ENCODE assay signal across 15 cellular contexts in the genomic region with DNA sequence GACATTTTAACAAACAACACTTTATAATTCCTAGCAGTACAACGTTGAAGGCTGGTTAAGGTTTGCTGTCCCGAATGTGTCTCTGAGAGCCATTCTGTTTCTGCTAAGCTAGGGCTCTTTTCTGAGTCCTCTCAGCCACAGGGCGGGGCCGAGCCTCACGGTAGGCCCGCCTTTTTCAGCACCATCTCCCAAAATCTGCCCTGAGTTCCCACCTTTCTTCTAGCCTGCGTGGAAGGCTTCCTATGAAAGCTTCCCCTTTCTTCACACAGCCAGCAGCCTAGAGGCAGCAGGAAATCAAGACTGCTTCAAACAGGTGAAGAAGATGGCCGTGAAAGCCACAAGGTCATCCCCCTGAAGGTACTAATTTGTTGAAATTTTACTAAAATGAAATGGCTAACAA.
DNase-seq lines count a peak whose midpoint lies in the region; ATAC-seq, FAIRE-seq and TF ChIP-seq lines count a peak whose summit lies in the region.
"Had no signal": no experiment of that assay in that cellular context is flagged by ENCODE, and none has a peak within 500 bp of the region (broad histone marks: within the 10 kb centered on the region; RNA-seq: fewer than 3 reads in every experiment).

No MANE protein-coding gene starts in this region.

- H3K9me2 ChIP-seq in HCT116 (ENCODE audit: insufficient read depth), result no peaks in the 10 kb centered on the region

- H3K4me3 ChIP-seq in HCT116 (replicated peaks in 1 of 2; ENCODE audit: low read depth in 1 of 2, low read length in 2 of 2), result peak overlapping the region; percentile 29 to 46
- H3K4me3 ChIP-seq in RWPE2 (ENCODE audit: severe bottlenecking), result no peak overlapping the region
- H3K4me3 ChIP-seq in smooth muscle cell, result peak overlapping the region; percentile 38
- H3K4me3 ChIP-seq: sigmoid colon had no signal

- H3K27me3 ChIP-seq in HCT116 (ENCODE audit: insufficient read depth, low read length), result no peaks in the 10 kb centered on the region
- no peaks in the 10 kb centered on the region for H3K27me3 ChIP-seq in RWPE2 (ENCODE audit: insufficient read depth, poor library complexity, severe bottlenecking)
- H3K27me3 ChIP-seq in foreskin keratinocyte, result no peaks in the 10 kb centered on the region
- H3K27me3 ChIP-seq in smooth muscle cell (ENCODE audit: low read depth), result no peaks in the 10 kb centered on the region
- H3K27me3 ChIP-seq: sigmoid colon had no signal

- H3K79me2 ChIP-seq in HCT116 (ENCODE audit: insufficient read depth, low read length), result no peaks in the 10 kb centered on the region
- no peaks in the 10 kb centered on the region for H3K79me2 ChIP-seq in smooth muscle cell (ENCODE audit: low read depth)

- TF ChIP-seq RAD21 in HCT116 (IDR thresholded peaks at IDR 0.05; ENCODE audit: low read depth), result no peak

- peak overlapping the region; percentile 25; the same call in 1 of the 2 replicates for H3K9ac ChIP-seq in HCT116 (ENCODE audit: low read length)
- peak overlapping the region; percentile 57 for H3K9ac ChIP-seq in smooth muscle cell (ENCODE audit: low read depth)

- H3K27ac ChIP-seq in HCT116 (ENCODE audit: low read depth, low read length), result peak overlapping the region; percentile 31
- H3K27ac ChIP-seq in RWPE2 (ENCODE audit: poor library complexity, severe bottlenecking), result peak overlapping the region; percentile 56
- H3K27ac ChIP-seq in foreskin keratinocyte, result peak overlapping the region; percentile 44
- H3K27ac ChIP-seq in smooth muscle cell (ENCODE audit: low read depth), result peak overlapping the region; percentile 93
- H3K27ac ChIP-seq: sigmoid colon had no signal

- peaks cover 4 to 23% of the 10 kb centered on the region in 2 experiments; a peak in 3 of 4 replicates for H3K4me1 ChIP-seq in HCT116 (ENCODE audit: control insufficient read depth in 1 of 2, insufficient read depth in 2 of 2, low read length in 2 of 2)
- no peaks in the 10 kb centered on the region for H3K4me1 ChIP-seq in RWPE2 (ENCODE audit: insufficient read depth, poor library complexity, severe bottlenecking)
- H3K4me1 ChIP-seq in foreskin keratinocyte, result peaks cover 15% of the 10 kb centered on the region
- H3K4me1 ChIP-seq in smooth muscle cell (ENCODE audit: low read depth), result peaks cover 24% of the 10 kb centered on the region
- H3K4me1 ChIP-seq: sigmoid colon had no signal

- CTCF ChIA-PET in HCT116 (lab: Charles Lee), result no interaction called here

- POLR2A ChIA-PET in HCT116 (lab: Charles Lee), result no interaction called here

- no peak for FAIRE-seq in GM19239 (lab: Jason Lieb, UNC)

- peak overlapping the region; percentile 62 for H2AFZ ChIP-seq in HCT116 (ENCODE audit: low read depth, low read length, poor library complexity, severe bottlenecking)
- H2AFZ ChIP-seq in smooth muscle cell (ENCODE audit: low read depth), result peak overlapping the region; percentile 75

- DNase-seq in HCT116 (ENCODE audit: low read depth, low spot score) (no peak), RWPE2 (ENCODE audit: low spot score) (no peak), foreskin keratinocyte (peak in 1 of 2 donors; percentile 12), smooth muscle cell (lab: John Stamatoyannopoulos, UW; ENCODE audit: unreplicated experiment) (no peak), GM19239 (ENCODE audit: insufficient read length, low spot score) (no peak)
- no peak for DNase-seq in activated CD4-positive, CD25-positive, alpha-beta regulatory T cell (lab: John Stamatoyannopoulos, UW)
- DNase-seq: activated CD4-positive, alpha-beta T cell treated with anti-CD3 and anti-CD28 coated beads for 1 hour; CD8-positive, alpha-beta T cell; erythroblast; MM.1S; NCI-H2171; sigmoid colon; stimulated activated naive CD8-positive, alpha-beta T cell treated with anti-CD3 and anti-CD28 coated beads, Interleukin-15, Interleukin-2, amounts not matched to agents 100 U/mL and 50 U/mL, for 24 hours had no signal

- no TSS peak for BruUV-seq in HCT116 (replicated peaks; lab: Mats Ljungman, UMichigan)

- H4K20me1 ChIP-seq in HCT116 (ENCODE audit: insufficient read depth) (no peaks in the 10 kb centered on the region), smooth muscle cell (ENCODE audit: low read depth) (no peaks in the 10 kb centered on the region)

- TF ChIP-seq POLR2A in HCT116 (IDR thresholded peaks at IDR 0.05; ENCODE audit: borderline replicate concordance, extremely low read depth, insufficient read depth, insufficient read length), result no peak

- H3K36me3 ChIP-seq in HCT116 (ENCODE audit: control insufficient read depth in 1 of 2, insufficient read depth in 2 of 2, low read length in 2 of 2), result no peaks in the 10 kb centered on the region
- no peaks in the 10 kb centered on the region for H3K36me3 ChIP-seq in RWPE2 (ENCODE audit: low read depth)
- no peaks in the 10 kb centered on the region for H3K36me3 ChIP-seq in smooth muscle cell (ENCODE audit: low read depth)
- H3K36me3 ChIP-seq: sigmoid colon had no signal

- TF ChIP-seq CTCF in HCT116 (IDR thresholded peaks at IDR 0.05 in 2 of 3, conservative IDR thresholded peaks at IDR 0.05 in 1 of 3; ENCODE audit: borderline replicate concordance in 1 of 3, insufficient read depth in 1 of 3, low read depth in 2 of 3, low read length in 2 of 3), result no peak
- no peak for TF ChIP-seq CTCF in RWPE2 (IDR thresholded peaks at IDR 0.05; ENCODE audit: poor library complexity, severe bottlenecking)
- no peak for TF ChIP-seq CTCF in foreskin keratinocyte (conservative IDR thresholded peaks at IDR 0.05)
- no peak for TF ChIP-seq CTCF in smooth muscle cell (IDR thresholded peaks at IDR 0.05; ENCODE audit: borderline replicate concordance, insufficient read depth, poor library complexity, severe bottlenecking)

- intact Hi-C loops in HCT116 (cut with micrococcal nuclease), result no loop called here

- ATAC-seq in HCT116 (peak; percentile 78), RWPE2 (ENCODE audit: low read depth) (no peak), foreskin keratinocyte (peak; percentile 65), GM19397 (IDR thresholded peaks at IDR 0.05; ENCODE audit: unreplicated experiment) (no peak)
- ATAC-seq: CD8-positive, alpha-beta T cell; natural killer cell treated with Interleukin-12 subunit alpha and Interleukin-12 subunit beta and Interleukin-15 and Interleukin-18, amount 100 ng/mL, for 72 hours; stimulated activated naive CD8-positive, alpha-beta T cell treated with anti-CD3 and anti-CD28 coated beads, Interleukin-15, Interleukin-2, amounts not matched to agents 100 U/mL and 50 U/mL, for 24 hours had no signal

- WGBS in smooth muscle cell (ENCODE audit: low lambda C conversion rate), result 83% methylated on average over 8 of the region's 8 CpGs

- peaks cover 5% of the 10 kb centered on the region for H3F3A ChIP-seq in smooth muscle cell (ENCODE audit: low read depth)

- H3K9me3 ChIP-seq in HCT116 (ENCODE audit: control insufficient read depth in 1 of 2, insufficient read depth in 1 of 2, low read depth in 1 of 2, low read length in 2 of 2), result no peaks in the 10 kb centered on the region; a peak in 1 of 4 replicates
- H3K9me3 ChIP-seq in RWPE2 (ENCODE audit: severe bottlenecking), result no peaks in the 10 kb centered on the region
- H3K9me3 ChIP-seq in smooth muscle cell (replicated peaks; ENCODE audit: low read depth), result no peaks in the 10 kb centered on the region
- H3K9me3 ChIP-seq: sigmoid colon had no signal

- peak overlapping the region; percentile 69 for H3K4me2 ChIP-seq in HCT116 (ENCODE audit: low read length)
- H3K4me2 ChIP-seq in smooth muscle cell, result peak overlapping the region; percentile 80

- RAD21 ChIA-PET in HCT116 (lab: Charles Lee; ENCODE audit: low non-redundant PET in 1 of 2, low total read pairs in 2 of 2, uncharacterized antibody in 2 of 2, unreplicated experiment in 2 of 2), result no interaction called here

TF ChIP-seq in HCT116, 20 proteins besides CTCF, POLR2A, EP300 and RAD21:
- TF ChIP-seq POLR2AphosphoS5 (IDR thresholded peaks at IDR 0.05; ENCODE audit: low read depth, low read length) (no peak), JUND (IDR thresholded peaks at IDR 0.05) (no peak), FOSL1 (IDR thresholded peaks at IDR 0.05; ENCODE audit: low read depth) (no peak)
- TF ChIP-seq, protein P1, sequence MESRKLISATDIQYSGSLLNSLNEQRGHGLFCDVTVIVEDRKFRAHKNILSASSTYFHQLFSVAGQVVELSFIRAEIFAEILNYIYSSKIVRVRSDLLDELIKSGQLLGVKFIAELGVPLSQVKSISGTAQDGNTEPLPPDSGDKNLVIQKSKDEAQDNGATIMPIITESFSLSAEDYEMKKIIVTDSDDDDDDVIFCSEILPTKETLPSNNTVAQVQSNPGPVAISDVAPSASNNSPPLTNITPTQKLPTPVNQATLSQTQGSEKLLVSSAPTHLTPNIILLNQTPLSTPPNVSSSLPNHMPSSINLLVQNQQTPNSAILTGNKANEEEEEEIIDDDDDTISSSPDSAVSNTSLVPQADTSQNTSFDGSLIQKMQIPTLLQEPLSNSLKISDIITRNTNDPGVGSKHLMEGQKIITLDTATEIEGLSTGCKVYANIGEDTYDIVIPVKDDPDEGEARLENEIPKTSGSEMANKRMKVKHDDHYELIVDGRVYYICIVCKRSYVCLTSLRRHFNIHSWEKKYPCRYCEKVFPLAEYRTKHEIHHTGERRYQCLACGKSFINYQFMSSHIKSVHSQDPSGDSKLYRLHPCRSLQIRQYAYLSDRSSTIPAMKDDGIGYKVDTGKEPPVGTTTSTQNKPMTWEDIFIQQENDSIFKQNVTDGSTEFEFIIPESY (IDR thresholded peaks at IDR 0.05; ENCODE audit: extremely low read depth, insufficient replicate concordance, low read length), result no peak

Comparison
In these comparisons a context has a peak if more than half of its experiments do, and no peak if none do; other contexts are left out.
1. ATAC-seq: peak in HCT116 (single experiment) and foreskin keratinocyte (single experiment); none in RWPE2 (single experiment) and GM19397 (single experiment).
2. H3K27ac ChIP-seq: peak in every context shown above with its lines; median percentile 93 in smooth muscle cell; 56 in RWPE2; 44 in foreskin keratinocyte; 31 in HCT116.